In the genomic region with DNA sequence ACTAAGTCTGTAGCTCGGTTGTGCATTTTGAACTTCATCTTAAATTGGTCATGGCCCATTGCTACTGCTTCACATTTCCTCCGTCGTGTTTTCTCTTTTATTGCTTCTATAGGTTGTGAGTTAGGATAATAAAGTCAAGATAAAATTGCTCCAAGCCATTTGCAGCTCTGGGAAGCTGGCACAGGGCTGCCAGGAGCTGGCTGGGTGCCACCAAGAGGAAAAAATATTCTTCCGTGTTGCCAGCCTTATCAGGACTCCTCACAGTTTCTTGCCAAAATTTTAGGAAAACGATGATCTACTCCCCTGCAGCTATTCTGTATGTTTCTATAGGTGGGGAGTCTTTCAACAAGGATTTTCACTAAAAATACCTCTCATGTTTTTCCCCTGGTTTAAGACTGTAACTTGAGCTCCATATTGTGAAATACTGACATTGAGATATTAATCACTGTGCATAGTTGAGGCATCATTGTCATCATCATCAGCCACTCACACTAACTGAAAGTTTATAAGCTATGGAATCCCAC, we compare ENCODE assay signal across 12 cellular contexts. TPM values are rescaled to one million over a fixed set of nuclear protein-coding genes. Genes with fewer than 3 reads are reported as not detected.
A peak's percentile ranks its signal among the peaks of the same experiment; 100 is the strongest.
DNase-seq lines count a peak whose midpoint lies in the region; ATAC-seq, FAIRE-seq and TF ChIP-seq lines count a peak whose summit lies in the region.
"Had no signal": no experiment of that assay in that cellular context is flagged by ENCODE, and none has a peak within 500 bp of the region (broad histone marks: within the 10 kb centered on the region; RNA-seq: fewer than 3 reads in every experiment).

No MANE protein-coding gene starts in this region.

- H3K4me1 Mint-ChIP-seq in immature natural killer cell (no peaks in the 10 kb centered on the region), GM23338 (no peaks in the 10 kb centered on the region; the same call in 2 of the 3 replicates)
- H3K4me1 Mint-ChIP-seq: CD4-positive, alpha-beta memory T cell had no signal

- H3K27me3 Mint-ChIP-seq in immature natural killer cell (ENCODE audit: low read depth in 3 of 3) = peaks cover 0 to 6% (median 0%) of the 10 kb centered on the region in 3 donors
- peaks cover 4% of the 10 kb centered on the region for H3K27me3 Mint-ChIP-seq in GM23338 (ENCODE audit: insufficient read depth, low read depth, poor library complexity)

- H3K27ac Mint-ChIP-seq in immature natural killer cell = no peak overlapping the region
- H3K27ac Mint-ChIP-seq in GM23338 = no peak overlapping the region
- H3K27ac Mint-ChIP-seq: CD4-positive, alpha-beta memory T cell had no signal

- peak overlapping the region; percentile 37; the same call in 1 of the 2 replicates for H3K4me3 ChIP-seq in ACC112 (ENCODE audit: low read depth, low read length)
- no peak overlapping the region for H3K4me3 ChIP-seq in adrenal gland
- H3K4me3 ChIP-seq in GM23338 = no peak overlapping the region
- H3K4me3 ChIP-seq: ovary had no signal

- H3K27ac ChIP-seq in ACC112 (ENCODE audit: low read depth, low read length) (peak overlapping the region; percentile 52), adrenal gland (peak overlapping the region in 1 of 5 donors; percentile 17), GM23338 (ENCODE audit: low read depth) (no peak overlapping the region)
- H3K27ac ChIP-seq: ovary had no signal

- no peak for TF ChIP-seq POLR2A in adrenal gland (IDR thresholded peaks at IDR 0.05)

- H3K9me3 Mint-ChIP-seq in immature natural killer cell (no peaks in the 10 kb centered on the region), GM23338 (no peaks in the 10 kb centered on the region)
- H3K9me3 Mint-ChIP-seq: CD4-positive, alpha-beta memory T cell had no signal

- no peak for ATAC-seq in GM23338

- H3F3A ChIP-seq in GM23338 (replicated peaks; ENCODE audit: low read depth) = no peaks in the 10 kb centered on the region

- H3K36me3 ChIP-seq in ACC112 (ENCODE audit: insufficient read depth, low read length) (no peaks in the 10 kb centered on the region), adrenal gland (replicated peaks in 1 of 2) (no peaks in the 10 kb centered on the region), GM23338 (ENCODE audit: insufficient read depth) (no peaks in the 10 kb centered on the region)
- H3K36me3 ChIP-seq: ovary had no signal

- peaks cover 18% of the 10 kb centered on the region for H3K4me1 ChIP-seq in ACC112 (ENCODE audit: control insufficient read depth, insufficient read depth, low read length, unreplicated experiment)
- H3K4me1 ChIP-seq in adrenal gland (replicated peaks in 1 of 2) = peaks cover 8 to 17% of the 10 kb centered on the region in 2 donors
- no peaks in the 10 kb centered on the region for H3K4me1 ChIP-seq in GM23338 (ENCODE audit: insufficient read depth)

- no peaks in the 10 kb centered on the region for H4K20me1 ChIP-seq in GM23338 (replicated peaks; ENCODE audit: insufficient read depth)

- DNase-seq in HTR-8/SVneo (ENCODE audit: insufficient read length, low spot score) = peak; percentile 83
- peak; percentile 24 to 58 (median 37) for DNase-seq in adrenal gland
- DNase-seq in kidney glomerular epithelial cell (lab: John Stamatoyannopoulos, UW) = peak; percentile 3
- DNase-seq in immature natural killer cell = no peak
- no peak for DNase-seq in GM23338 (ENCODE audit: low spot score)
- no peak for DNase-seq in SHP77 (lab: John Stamatoyannopoulos, UW)
- no peak for DNase-seq in dermis blood vessel endothelial cell
- DNase-seq: activated T-cell treated with anti-CD3 and anti-CD28 coated beads, Interleukin-2, amount 50 U/mL, for 1 hour; CD4-positive, alpha-beta memory T cell; NCI-H2227 treated with DMSO at 0.1 percent for 48 hours; ovary had no signal

- H3K4me2 ChIP-seq in GM23338 = no peak overlapping the region

- WGBS in adrenal gland, 4 donors = 47 to 56% (median 51%) methylated on average over 5 of the region's 5 CpGs

- peak; percentile 82 for FAIRE-seq in HTR-8/SVneo (lab: Jason Lieb, UNC)

- H2AFZ ChIP-seq in ACC112 (ENCODE audit: low read length, unreplicated experiment) (no peak overlapping the region), GM23338 (no peak overlapping the region)

- no peak for TF ChIP-seq CTCF in adrenal gland (IDR thresholded peaks at IDR 0.05)
- TF ChIP-seq CTCF in GM23338 (conservative IDR thresholded peaks at IDR 0.05; ENCODE audit: low read depth in 2 of 2) = no peak

- intact Hi-C loops in adrenal gland (cut with DNase I) = no loop called here

- H3K27me3 ChIP-seq in ACC112 (ENCODE audit: insufficient read depth, low read length) (no peaks in the 10 kb centered on the region), adrenal gland (no peaks in the 10 kb centered on the region), GM23338 (ENCODE audit: insufficient read depth) (no peaks in the 10 kb centered on the region)
- H3K27me3 ChIP-seq: ovary had no signal

- H3K36me3 Mint-ChIP-seq in immature natural killer cell (no peaks in the 10 kb centered on the region), GM23338 (ENCODE audit: low read depth) (no peaks in the 10 kb centered on the region)
- H3K36me3 Mint-ChIP-seq: CD4-positive, alpha-beta memory T cell had no signal

- no peaks in the 10 kb centered on the region for H3K9me3 ChIP-seq in adrenal gland (replicated peaks in 1 of 3)
- H3K9me3 ChIP-seq: ovary had no signal

- H3K9me2 ChIP-seq in GM23338 (ENCODE audit: insufficient read depth) = no peaks in the 10 kb centered on the region; the same call in 1 of the 2 replicates

- H3K79me2 ChIP-seq in ACC112 (ENCODE audit: control insufficient read depth, insufficient read depth, low read length, unreplicated experiment) (no peaks in the 10 kb centered on the region), GM23338 (replicated peaks; ENCODE audit: insufficient read depth) (no peaks in the 10 kb centered on the region)

- H3K4me3 Mint-ChIP-seq in immature natural killer cell = no peak overlapping the region
- H3K4me3 Mint-ChIP-seq in GM23338 = no peak overlapping the region
- H3K4me3 Mint-ChIP-seq: CD4-positive, alpha-beta memory T cell had no signal

TF ChIP-seq in GM23338, 12 proteins besides CTCF, POLR2A, EP300 and RAD21:
- TF ChIP-seq REST (IDR thresholded peaks at IDR 0.05; ENCODE audit: unreplicated experiment) = no peak
- no peak for TF ChIP-seq EZH2phosphoT487 (IDR thresholded peaks at IDR 0.05; ENCODE audit: unreplicated experiment)
- no peak for TF ChIP-seq POLR2AphosphoS5 (IDR thresholded peaks at IDR 0.05; ENCODE audit: low read depth)
- no peak for TF ChIP-seq ZNF114 (CRISPR knock-in tag; IDR thresholded peaks at IDR 0.05)
- no peak for TF ChIP-seq CREB1 (CRISPR knock-in tag; IDR thresholded peaks at IDR 0.05; ENCODE audit: low read depth)
- no peak for TF ChIP-seq ZNF331 (CRISPR knock-in tag; IDR thresholded peaks at IDR 0.05; ENCODE audit: low read depth)

RNA-seq across cellular contexts. Expression of gene PIAS1, which starts 55.5 kb away (rescaled TPM):
- total RNA-seq in adrenal gland (10 to 100 TPM; 23.3 to 60.0 (median 38.8) TPM), dermis blood vessel endothelial cell (18.7 and 22.9 TPM in 2 replicates)
- polyA plus RNA-seq in adrenal gland (10 to 100 TPM; 12.7 to 39.2 (median 32.9) TPM), immature natural killer cell (100 to 1,000 TPM in 2 of 3 donors, 10 to 100 TPM in 1; 84.1 to 138 (median 112) TPM), GM23338 (2016; fragmentation: Nextera tagmentation; extraction: Ambion mirVana) (23.3 and 30.7 TPM in 2 replicates)
- 20.0 and 32.1 TPM in 2 replicates for total RNA-seq in GM23338 (2014; rRNA removed; shearing (Covaris generic))

Comparison
In these comparisons a context has a peak if more than half of its experiments do, and no peak if none do; other contexts are left out.
1. DNase-seq: peak in HTR-8/SVneo (single experiment), adrenal gland (7 of 7) and kidney glomerular epithelial cell (single experiment); none in immature natural killer cell (0 of 3), GM23338 (single experiment), SHP77 (0 of 2) and dermis blood vessel endothelial cell (single experiment).